Comparison of ENCODE assay signal across 1 cellular context in genomic region chr12:52191841-52192791, GRCh38.
TF ChIP-seq lines count a peak whose summit lies in the region.

Gene KRT80 (minus strand): TSS chr12:52192014. CDS start chr12:52191902, 112 bp downstream.

TF ChIP-seq in IMR-90, 13 proteins besides CTCF, POLR2A, EP300 and RAD21 (continued from another document):
- TF ChIP-seq USF2 (IDR thresholded peaks at IDR 0.05; ENCODE audit: low read depth, low read length) = peak; percentile 46; the same call in 1 of the 2 replicates
- no peak for TF ChIP-seq SMC3 (IDR thresholded peaks at IDR 0.05; ENCODE audit: low read depth, low read length)
